Comparison of ENCODE assay signal across 32 cellular contexts in the genomic region with DNA sequence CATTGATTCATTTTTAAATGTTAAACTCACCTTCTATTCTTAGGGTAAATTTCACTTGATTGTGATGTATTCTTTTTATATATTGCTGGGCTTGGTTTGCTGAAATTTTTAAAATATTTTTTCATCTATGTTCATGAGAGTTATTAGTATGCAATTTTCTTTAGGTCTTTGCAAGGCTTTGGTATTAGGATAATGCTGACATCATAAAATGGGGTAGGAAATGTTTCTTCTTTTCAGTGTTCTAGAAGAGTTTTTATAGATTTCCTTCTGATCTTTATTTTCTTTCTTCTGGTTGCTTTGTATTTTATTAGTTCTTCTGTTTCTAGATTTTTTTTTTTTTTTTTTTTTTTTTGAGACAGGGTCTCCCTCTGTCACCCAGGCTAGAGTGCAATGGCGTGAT.
"Had no signal": no experiment of that assay in that cellular context is flagged by ENCODE, and none has a peak within 500 bp of the region (broad histone marks: within the 10 kb centered on the region; RNA-seq: fewer than 3 reads in every experiment).

No MANE protein-coding gene starts in this region.

- ATAC-seq: naive thymus-derived CD4-positive, alpha-beta T cell; natural killer cell; psoas muscle; right cardiac atrium; sciatic nerve; stimulated activated memory B cell treated with anti-CD40 and anti-IgM and Interleukin-4, amounts not matched to agents 10 μg/mL and 1 μg/mL and 100 μg/mL, for 72 hours; stimulated activated naive CD8-positive, alpha-beta T cell treated with anti-CD3 and anti-CD28 coated beads, Interleukin-15, amount 100 ng/mL, for 72 hours; stimulated activated naive CD8-positive, alpha-beta T cell treated with anti-CD3 and anti-CD28 coated beads, Interleukin-15, Interleukin-2, amounts not matched to agents 100 U/mL and 50 U/mL, for 24 hours had no signal

- H3K4me3 Mint-ChIP-seq: naive thymus-derived CD4-positive, alpha-beta T cell; natural killer cell; nephron; stimulated activated memory B cell treated with anti-CD40 and anti-IgM and Interleukin-4, amounts not matched to agents 10 μg/mL and 1 μg/mL and 100 μg/mL, for 72 hours; stimulated activated naive CD8-positive, alpha-beta T cell treated with anti-CD3 and anti-CD28 coated beads, Interleukin-15, amount 100 ng/mL, for 72 hours had no signal

- DNase-seq: naive thymus-derived CD4-positive, alpha-beta T cell; natural killer cell; nucleus accumbens; ovary; posterior cingulate gyrus; psoas muscle; right cardiac atrium; spleen; stimulated activated CD4-positive, alpha-beta T cell treated with anti-CD3 and anti-CD28 coated beads, Interleukin-12 subunit alpha, Interleukin-12 subunit beta, amount 100 ng/mL, for 4 hours; stimulated activated CD4-positive, alpha-beta T cell treated with anti-CD3 and anti-CD28 coated beads, Interleukin-1b, Interleukin-23, amount 100 ng/mL, for 48 hours; stimulated activated CD4-positive, alpha-beta T cell treated with anti-CD3 and anti-CD28 coated beads, Interleukin-4, amount 100 ng/mL, for 1 hour; stimulated activated CD4-positive, alpha-beta T cell treated with anti-CD3 and anti-CD28 coated beads, Interleukin-4, amount 100 ng/mL, for 4 hours; stimulated activated CD8-positive, alpha-beta memory T cell treated with anti-CD3 and anti-CD28 coated beads, Interleukin-4, amount 100 ng/mL, for 48 hours; stimulated activated naive CD4-positive, alpha-beta T cell; stimulated activated naive CD8-positive, alpha-beta T cell treated with anti-CD3 and anti-CD28 coated beads, Interleukin-15, amount 100 ng/mL, for 72 hours; stimulated activated naive CD8-positive, alpha-beta T cell treated with anti-CD3 and anti-CD28 coated beads, Interleukin-15, Interleukin-2, amounts not matched to agents 100 U/mL and 50 U/mL, for 24 hours; substantia nigra; testis; tibial artery; trophoblast cell; upper lobe of left lung had no signal

- H3K4me2 ChIP-seq: smooth muscle cell had no signal

- FAIRE-seq: urothelium cell line had no signal

- H3K4me1 ChIP-seq: parathyroid adenoma, spleen, tibial artery, upper lobe of left lung, vagina had no signal

- H2AFZ ChIP-seq: parathyroid adenoma had no signal

- H3K36me3 Mint-ChIP-seq: natural killer cell; stimulated activated memory B cell treated with anti-CD40 and anti-IgM and Interleukin-4, amounts not matched to agents 10 μg/mL and 1 μg/mL and 100 μg/mL, for 72 hours had no signal

- H3K36me3 ChIP-seq: neutrophil, ovary, spleen, suprapubic skin, upper lobe of left lung, vagina had no signal

- H3K4me1 Mint-ChIP-seq: stimulated activated memory B cell treated with anti-CD40 and anti-IgM and Interleukin-4, amounts not matched to agents 10 μg/mL and 1 μg/mL and 100 μg/mL, for 72 hours had no signal

- H3K4me3 ChIP-seq: ovary, psoas muscle, skin epidermis, smooth muscle cell, spleen, suprapubic skin, testis, tibial artery, upper lobe of left lung, vagina had no signal

- H3K27ac Mint-ChIP-seq: naive thymus-derived CD4-positive, alpha-beta T cell; natural killer cell; nephron; progenitor cell of endocrine pancreas; stimulated activated memory B cell treated with anti-CD40 and anti-IgM and Interleukin-4, amounts not matched to agents 10 μg/mL and 1 μg/mL and 100 μg/mL, for 72 hours; stimulated activated naive CD8-positive, alpha-beta T cell treated with anti-CD3 and anti-CD28 coated beads, Interleukin-15, amount 100 ng/mL, for 72 hours had no signal

- H3K27ac ChIP-seq: neutrophil, ovary, parathyroid adenoma, psoas muscle, skin epidermis, spleen, suprapubic skin, testis, tibial artery, upper lobe of left lung, vagina had no signal

- H3K9me3 ChIP-seq: neutrophil, ovary, psoas muscle, spleen, suprapubic skin, testis, tibial artery, upper lobe of left lung, vagina had no signal

- H3K27me3 ChIP-seq: neutrophil, ovary, spleen, suprapubic skin, testis, tibial artery, upper lobe of left lung, vagina had no signal

- H3K9me3 Mint-ChIP-seq: naive thymus-derived CD4-positive, alpha-beta T cell; natural killer cell; nephron; stimulated activated memory B cell treated with anti-CD40 and anti-IgM and Interleukin-4, amounts not matched to agents 10 μg/mL and 1 μg/mL and 100 μg/mL, for 72 hours; stimulated activated naive CD8-positive, alpha-beta T cell treated with anti-CD3 and anti-CD28 coated beads, Interleukin-15, amount 100 ng/mL, for 72 hours had no signal

- H3K27me3 Mint-ChIP-seq: naive thymus-derived CD4-positive, alpha-beta T cell; progenitor cell of endocrine pancreas; stimulated activated memory B cell treated with anti-CD40 and anti-IgM and Interleukin-4, amounts not matched to agents 10 μg/mL and 1 μg/mL and 100 μg/mL, for 72 hours; stimulated activated naive CD8-positive, alpha-beta T cell treated with anti-CD3 and anti-CD28 coated beads, Interleukin-15, amount 100 ng/mL, for 72 hours had no signal

- H3K9ac ChIP-seq: parathyroid adenoma had no signal
